In genomic region chr14:55577229-55577628, GRCh38 we compare ENCODE assay signal across 1 cellular context.
TF ChIP-seq lines count a peak whose summit lies in the region.

No MANE protein-coding gene starts in this region.

TF ChIP-seq in GM23338, 12 proteins besides CTCF, POLR2A, EP300 and RAD21 (continued from another document):
- TF ChIP-seq ZNF462 (CRISPR knock-in tag; IDR thresholded peaks at IDR 0.05) (no peak), ETS1 (IDR thresholded peaks at IDR 0.05) (no peak), CREB1 (CRISPR knock-in tag; IDR thresholded peaks at IDR 0.05; ENCODE audit: low read depth) (no peak), JUNB (IDR thresholded peaks at IDR 0.05; ENCODE audit: unreplicated experiment) (no peak), EZH2 (IDR thresholded peaks at IDR 0.05; ENCODE audit: low read depth, unreplicated experiment) (no peak)
